ENCODE assay signal across 1 cellular context in the genomic region with DNA sequence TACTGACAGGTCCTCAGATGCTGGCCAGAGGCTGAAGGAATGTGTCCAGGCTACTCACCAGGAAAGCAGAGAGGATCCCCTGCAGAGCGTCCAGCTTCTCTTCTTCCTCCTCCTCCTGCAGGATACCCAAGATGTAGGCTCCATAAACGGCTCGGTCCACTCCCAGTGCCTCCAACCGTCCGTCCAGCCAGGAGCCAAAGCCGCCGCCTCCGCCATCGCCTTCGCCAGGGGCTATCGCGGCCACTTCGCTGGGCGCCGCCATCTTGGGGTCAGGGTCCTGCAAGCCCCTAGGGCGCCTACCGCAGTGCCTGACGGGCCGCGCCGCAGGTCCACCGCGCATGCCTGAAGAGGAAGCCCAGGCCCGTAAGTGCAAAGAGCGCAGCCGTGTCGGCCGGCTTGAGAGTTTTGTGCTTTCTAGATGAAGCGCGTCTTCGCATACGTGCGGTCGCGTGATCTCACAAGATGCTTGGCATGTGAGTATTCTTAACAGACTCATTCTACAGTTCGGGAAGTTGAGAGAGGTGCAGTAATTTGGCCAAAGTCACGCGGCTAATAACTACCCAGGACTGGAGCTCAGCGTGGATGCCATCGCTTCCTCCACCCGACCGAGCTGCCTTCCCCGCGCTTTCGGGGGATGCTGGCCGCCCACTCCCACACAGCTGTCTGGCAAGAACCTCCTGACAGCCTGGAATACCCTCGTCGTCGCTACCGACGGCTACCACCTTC.
TF ChIP-seq lines count a peak whose summit lies in the region.

A gene with protein sequence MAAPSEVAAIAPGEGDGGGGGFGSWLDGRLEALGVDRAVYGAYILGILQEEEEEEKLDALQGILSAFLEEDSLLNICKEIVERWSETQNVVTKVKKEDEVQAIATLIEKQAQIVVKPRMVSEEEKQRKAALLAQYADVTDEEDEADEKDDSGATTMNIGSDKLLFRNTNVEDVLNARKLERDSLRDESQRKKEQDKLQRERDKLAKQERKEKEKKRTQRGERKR (minus strand): TSS at position 285 of the 726 bp plus-strand sequence. CDS start 23 bp downstream, at position 262.

TF ChIP-seq in HEK293, 187 proteins besides CTCF, POLR2A, EP300 and RAD21 (continued from another document):
- TF ChIP-seq, protein P1, sequence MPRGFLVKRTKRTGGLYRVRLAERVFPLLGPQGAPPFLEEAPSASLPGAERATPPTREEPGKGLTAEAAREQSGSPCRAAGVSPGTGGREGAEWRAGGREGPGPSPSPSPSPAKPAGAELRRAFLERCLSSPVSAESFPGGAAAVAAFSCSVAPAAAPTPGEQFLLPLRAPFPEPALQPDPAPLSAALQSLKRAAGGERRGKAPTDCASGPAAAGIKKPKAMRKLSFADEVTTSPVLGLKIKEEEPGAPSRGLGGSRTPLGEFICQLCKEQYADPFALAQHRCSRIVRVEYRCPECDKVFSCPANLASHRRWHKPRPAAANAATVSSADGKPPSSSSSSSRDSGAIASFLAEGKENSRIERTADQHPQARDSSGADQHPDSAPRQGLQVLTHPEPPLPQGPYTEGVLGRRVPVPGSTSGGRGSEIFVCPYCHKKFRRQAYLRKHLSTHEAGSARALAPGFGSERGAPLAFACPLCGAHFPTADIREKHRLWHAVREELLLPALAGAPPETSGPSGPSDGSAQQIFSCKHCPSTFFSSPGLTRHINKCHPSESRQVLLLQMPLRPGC (tag by site-specific recombination; IDR thresholded peaks at IDR 0.05), result peak; percentile 68
- TF ChIP-seq GLIS1 (tag by site-specific recombination; IDR thresholded peaks at IDR 0.05), result no peak
- TF ChIP-seq MYNN (tag by site-specific recombination; IDR thresholded peaks at IDR 0.05; ENCODE audit: borderline replicate concordance), result 0 out of 2 replicates have a peak, but pooled peaks have one; percentile 24
- no peak for TF ChIP-seq GLI2 (tag by site-specific recombination; IDR thresholded peaks at IDR 0.05; ENCODE audit: borderline replicate concordance, low read depth)
- TF ChIP-seq ZNF600 (tag by site-specific recombination; IDR thresholded peaks at IDR 0.05), result peak; percentile 92
- TF ChIP-seq EGR2 (tag by site-specific recombination; IDR thresholded peaks at IDR 0.05; ENCODE audit: low read depth), result peak; percentile 66
- TF ChIP-seq ZNF521 (tag by site-specific recombination; IDR thresholded peaks at IDR 0.05), result no peak
- TF ChIP-seq, protein P2, sequence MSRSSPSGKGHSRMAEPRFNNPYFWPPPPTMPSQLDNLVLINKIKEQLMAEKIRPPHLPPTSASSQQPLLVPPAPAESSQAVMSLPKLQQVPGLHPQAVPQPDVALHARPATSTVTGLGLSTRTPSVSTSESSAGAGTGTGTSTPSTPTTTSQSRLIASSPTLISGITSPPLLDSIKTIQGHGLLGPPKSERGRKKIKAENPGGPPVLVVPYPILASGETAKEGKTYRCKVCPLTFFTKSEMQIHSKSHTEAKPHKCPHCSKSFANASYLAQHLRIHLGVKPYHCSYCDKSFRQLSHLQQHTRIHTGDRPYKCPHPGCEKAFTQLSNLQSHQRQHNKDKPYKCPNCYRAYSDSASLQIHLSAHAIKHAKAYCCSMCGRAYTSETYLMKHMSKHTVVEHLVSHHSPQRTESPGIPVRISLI (tag by site-specific recombination; IDR thresholded peaks at IDR 0.05), result no peak
- 0 out of 2 replicates have a peak, but pooled peaks have one; percentile 19 for TF ChIP-seq ZIC2 (tag by site-specific recombination; IDR thresholded peaks at IDR 0.05)
- no peak for TF ChIP-seq ZNF114 (tag by site-specific recombination; IDR thresholded peaks at IDR 0.05)
- TF ChIP-seq, protein P3, sequence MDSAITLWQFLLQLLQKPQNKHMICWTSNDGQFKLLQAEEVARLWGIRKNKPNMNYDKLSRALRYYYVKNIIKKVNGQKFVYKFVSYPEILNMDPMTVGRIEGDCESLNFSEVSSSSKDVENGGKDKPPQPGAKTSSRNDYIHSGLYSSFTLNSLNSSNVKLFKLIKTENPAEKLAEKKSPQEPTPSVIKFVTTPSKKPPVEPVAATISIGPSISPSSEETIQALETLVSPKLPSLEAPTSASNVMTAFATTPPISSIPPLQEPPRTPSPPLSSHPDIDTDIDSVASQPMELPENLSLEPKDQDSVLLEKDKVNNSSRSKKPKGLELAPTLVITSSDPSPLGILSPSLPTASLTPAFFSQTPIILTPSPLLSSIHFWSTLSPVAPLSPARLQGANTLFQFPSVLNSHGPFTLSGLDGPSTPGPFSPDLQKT (IDR thresholded peaks at IDR 0.05; ENCODE audit: borderline replicate concordance, low read depth, low read length), result no peak
- TF ChIP-seq ZNF530 (tag by site-specific recombination; IDR thresholded peaks at IDR 0.05; ENCODE audit: low read depth), result no peak
- TF ChIP-seq, protein P4, sequence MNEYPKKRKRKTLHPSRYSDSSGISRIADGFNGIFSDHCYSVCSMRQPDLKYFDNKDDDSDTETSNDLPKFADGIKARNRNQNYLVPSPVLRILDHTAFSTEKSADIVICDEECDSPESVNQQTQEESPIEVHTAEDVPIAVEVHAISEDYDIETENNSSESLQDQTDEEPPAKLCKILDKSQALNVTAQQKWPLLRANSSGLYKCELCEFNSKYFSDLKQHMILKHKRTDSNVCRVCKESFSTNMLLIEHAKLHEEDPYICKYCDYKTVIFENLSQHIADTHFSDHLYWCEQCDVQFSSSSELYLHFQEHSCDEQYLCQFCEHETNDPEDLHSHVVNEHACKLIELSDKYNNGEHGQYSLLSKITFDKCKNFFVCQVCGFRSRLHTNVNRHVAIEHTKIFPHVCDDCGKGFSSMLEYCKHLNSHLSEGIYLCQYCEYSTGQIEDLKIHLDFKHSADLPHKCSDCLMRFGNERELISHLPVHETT (tag by site-specific recombination; IDR thresholded peaks at IDR 0.05), result peak; percentile 74
- TF ChIP-seq, protein P5, sequence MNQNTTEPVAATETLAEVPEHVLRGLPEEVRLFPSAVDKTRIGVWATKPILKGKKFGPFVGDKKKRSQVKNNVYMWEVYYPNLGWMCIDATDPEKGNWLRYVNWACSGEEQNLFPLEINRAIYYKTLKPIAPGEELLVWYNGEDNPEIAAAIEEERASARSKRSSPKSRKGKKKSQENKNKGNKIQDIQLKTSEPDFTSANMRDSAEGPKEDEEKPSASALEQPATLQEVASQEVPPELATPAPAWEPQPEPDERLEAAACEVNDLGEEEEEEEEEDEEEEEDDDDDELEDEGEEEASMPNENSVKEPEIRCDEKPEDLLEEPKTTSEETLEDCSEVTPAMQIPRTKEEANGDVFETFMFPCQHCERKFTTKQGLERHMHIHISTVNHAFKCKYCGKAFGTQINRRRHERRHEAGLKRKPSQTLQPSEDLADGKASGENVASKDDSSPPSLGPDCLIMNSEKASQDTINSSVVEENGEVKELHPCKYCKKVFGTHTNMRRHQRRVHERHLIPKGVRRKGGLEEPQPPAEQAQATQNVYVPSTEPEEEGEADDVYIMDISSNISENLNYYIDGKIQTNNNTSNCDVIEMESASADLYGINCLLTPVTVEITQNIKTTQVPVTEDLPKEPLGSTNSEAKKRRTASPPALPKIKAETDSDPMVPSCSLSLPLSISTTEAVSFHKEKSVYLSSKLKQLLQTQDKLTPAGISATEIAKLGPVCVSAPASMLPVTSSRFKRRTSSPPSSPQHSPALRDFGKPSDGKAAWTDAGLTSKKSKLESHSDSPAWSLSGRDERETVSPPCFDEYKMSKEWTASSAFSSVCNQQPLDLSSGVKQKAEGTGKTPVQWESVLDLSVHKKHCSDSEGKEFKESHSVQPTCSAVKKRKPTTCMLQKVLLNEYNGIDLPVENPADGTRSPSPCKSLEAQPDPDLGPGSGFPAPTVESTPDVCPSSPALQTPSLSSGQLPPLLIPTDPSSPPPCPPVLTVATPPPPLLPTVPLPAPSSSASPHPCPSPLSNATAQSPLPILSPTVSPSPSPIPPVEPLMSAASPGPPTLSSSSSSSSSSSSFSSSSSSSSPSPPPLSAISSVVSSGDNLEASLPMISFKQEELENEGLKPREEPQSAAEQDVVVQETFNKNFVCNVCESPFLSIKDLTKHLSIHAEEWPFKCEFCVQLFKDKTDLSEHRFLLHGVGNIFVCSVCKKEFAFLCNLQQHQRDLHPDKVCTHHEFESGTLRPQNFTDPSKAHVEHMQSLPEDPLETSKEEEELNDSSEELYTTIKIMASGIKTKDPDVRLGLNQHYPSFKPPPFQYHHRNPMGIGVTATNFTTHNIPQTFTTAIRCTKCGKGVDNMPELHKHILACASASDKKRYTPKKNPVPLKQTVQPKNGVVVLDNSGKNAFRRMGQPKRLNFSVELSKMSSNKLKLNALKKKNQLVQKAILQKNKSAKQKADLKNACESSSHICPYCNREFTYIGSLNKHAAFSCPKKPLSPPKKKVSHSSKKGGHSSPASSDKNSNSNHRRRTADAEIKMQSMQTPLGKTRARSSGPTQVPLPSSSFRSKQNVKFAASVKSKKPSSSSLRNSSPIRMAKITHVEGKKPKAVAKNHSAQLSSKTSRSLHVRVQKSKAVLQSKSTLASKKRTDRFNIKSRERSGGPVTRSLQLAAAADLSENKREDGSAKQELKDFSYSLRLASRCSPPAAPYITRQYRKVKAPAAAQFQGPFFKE (tag by site-specific recombination; IDR thresholded peaks at IDR 0.05; ENCODE audit: borderline replicate concordance), result no peak
- TF ChIP-seq ZNF621 (tag by site-specific recombination; IDR thresholded peaks at IDR 0.05), result no peak
- TF ChIP-seq, protein P6, sequence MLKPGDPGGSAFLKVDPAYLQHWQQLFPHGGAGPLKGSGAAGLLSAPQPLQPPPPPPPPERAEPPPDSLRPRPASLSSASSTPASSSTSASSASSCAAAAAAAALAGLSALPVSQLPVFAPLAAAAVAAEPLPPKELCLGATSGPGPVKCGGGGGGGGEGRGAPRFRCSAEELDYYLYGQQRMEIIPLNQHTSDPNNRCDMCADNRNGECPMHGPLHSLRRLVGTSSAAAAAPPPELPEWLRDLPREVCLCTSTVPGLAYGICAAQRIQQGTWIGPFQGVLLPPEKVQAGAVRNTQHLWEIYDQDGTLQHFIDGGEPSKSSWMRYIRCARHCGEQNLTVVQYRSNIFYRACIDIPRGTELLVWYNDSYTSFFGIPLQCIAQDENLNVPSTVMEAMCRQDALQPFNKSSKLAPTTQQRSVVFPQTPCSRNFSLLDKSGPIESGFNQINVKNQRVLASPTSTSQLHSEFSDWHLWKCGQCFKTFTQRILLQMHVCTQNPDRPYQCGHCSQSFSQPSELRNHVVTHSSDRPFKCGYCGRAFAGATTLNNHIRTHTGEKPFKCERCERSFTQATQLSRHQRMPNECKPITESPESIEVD (tag by site-specific recombination; IDR thresholded peaks at IDR 0.05), result no peak
- TF ChIP-seq ZXDB (tag by site-specific recombination; IDR thresholded peaks at IDR 0.05), result 0 out of 2 replicates have a peak, but pooled peaks have one; percentile 42
- TF ChIP-seq SP3 (tag by site-specific recombination; IDR thresholded peaks at IDR 0.05), result no peak
- no peak for TF ChIP-seq ZFP3 (tag by site-specific recombination; IDR thresholded peaks at IDR 0.05; ENCODE audit: low read depth)
- TF ChIP-seq ZBTB17 (tag by site-specific recombination; IDR thresholded peaks at IDR 0.05), result peak; percentile 91
- TF ChIP-seq ZBTB20 (tag by site-specific recombination; IDR thresholded peaks at IDR 0.05), result peak; percentile 62; the same call in 1 of the 2 replicates
- TF ChIP-seq ZNF324 (tag by site-specific recombination; IDR thresholded peaks at IDR 0.05), result no peak
- peak; percentile 37 for TF ChIP-seq SETDB1 (IDR thresholded peaks at IDR 0.05; ENCODE audit: insufficient read length, low read length)
- 0 out of 2 replicates have a peak, but pooled peaks have one; percentile 35 for TF ChIP-seq ZFP37 (tag by site-specific recombination; IDR thresholded peaks at IDR 0.05)
- no peak for TF ChIP-seq REPIN1 (tag by site-specific recombination; IDR thresholded peaks at IDR 0.05; ENCODE audit: low read depth)
- TF ChIP-seq PRDM1 (tag by site-specific recombination; IDR thresholded peaks at IDR 0.05), result 0 out of 2 replicates have a peak, but pooled peaks have one; percentile 55
- TF ChIP-seq, protein P7, sequence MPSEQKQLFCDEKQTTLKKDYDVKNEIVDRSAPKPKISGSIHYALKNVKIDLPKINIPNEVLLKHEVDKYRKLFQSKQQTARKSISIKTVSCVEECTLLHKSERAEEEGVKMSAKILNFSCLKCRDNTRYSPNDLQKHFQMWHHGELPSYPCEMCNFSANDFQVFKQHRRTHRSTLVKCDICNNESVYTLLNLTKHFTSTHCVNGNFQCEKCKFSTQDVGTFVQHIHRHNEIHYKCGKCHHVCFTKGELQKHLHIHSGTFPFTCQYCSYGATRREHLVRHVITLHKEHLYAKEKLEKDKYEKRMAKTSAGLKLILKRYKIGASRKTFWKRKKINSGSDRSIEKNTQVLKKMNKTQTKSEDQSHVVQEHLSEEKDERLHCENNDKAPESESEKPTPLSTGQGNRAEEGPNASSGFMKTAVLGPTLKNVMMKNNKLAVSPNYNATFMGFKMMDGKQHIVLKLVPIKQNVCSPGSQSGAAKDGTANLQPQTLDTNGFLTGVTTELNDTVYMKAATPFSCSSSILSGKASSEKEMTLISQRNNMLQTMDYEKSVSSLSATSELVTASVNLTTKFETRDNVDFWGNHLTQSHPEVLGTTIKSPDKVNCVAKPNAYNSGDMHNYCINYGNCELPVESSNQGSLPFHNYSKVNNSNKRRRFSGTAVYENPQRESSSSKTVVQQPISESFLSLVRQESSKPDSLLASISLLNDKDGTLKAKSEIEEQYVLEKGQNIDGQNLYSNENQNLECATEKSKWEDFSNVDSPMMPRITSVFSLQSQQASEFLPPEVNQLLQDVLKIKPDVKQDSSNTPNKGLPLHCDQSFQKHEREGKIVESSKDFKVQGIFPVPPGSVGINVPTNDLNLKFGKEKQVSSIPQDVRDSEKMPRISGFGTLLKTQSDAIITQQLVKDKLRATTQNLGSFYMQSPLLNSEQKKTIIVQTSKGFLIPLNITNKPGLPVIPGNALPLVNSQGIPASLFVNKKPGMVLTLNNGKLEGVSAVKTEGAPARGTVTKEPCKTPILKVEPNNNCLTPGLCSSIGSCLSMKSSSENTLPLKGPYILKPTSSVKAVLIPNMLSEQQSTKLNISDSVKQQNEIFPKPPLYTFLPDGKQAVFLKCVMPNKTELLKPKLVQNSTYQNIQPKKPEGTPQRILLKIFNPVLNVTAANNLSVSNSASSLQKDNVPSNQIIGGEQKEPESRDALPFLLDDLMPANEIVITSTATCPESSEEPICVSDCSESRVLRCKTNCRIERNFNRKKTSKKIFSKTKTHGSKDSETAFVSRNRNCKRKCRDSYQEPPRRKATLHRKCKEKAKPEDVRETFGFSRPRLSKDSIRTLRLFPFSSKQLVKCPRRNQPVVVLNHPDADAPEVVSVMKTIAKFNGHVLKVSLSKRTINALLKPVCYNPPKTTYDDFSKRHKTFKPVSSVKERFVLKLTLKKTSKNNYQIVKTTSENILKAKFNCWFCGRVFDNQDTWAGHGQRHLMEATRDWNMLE (tag by site-specific recombination; conservative IDR thresholded peaks at IDR 0.05; ENCODE audit: low read depth), result 0 out of 2 replicates have a peak, but pooled peaks have one; percentile 27
- no peak for TF ChIP-seq ZNF223 (tag by site-specific recombination; IDR thresholded peaks at IDR 0.05)
- TF ChIP-seq ZNF350 (tag by site-specific recombination; IDR thresholded peaks at IDR 0.05), result no peak
- TF ChIP-seq ZNF10 (tag by site-specific recombination; IDR thresholded peaks at IDR 0.05), result 0 out of 2 replicates have a peak, but pooled peaks have one; percentile 77
- no peak for TF ChIP-seq ZNF677 (tag by site-specific recombination; IDR thresholded peaks at IDR 0.05)
- no peak for TF ChIP-seq ZNF311 (tag by site-specific recombination; IDR thresholded peaks at IDR 0.05; ENCODE audit: borderline replicate concordance)
